In genomic region chr14:30528778-30529642, GRCh38 we compare ENCODE assay signal across 1 cellular context.
TF ChIP-seq lines count a peak whose summit lies in the region.

No MANE protein-coding gene starts in this region.

TF ChIP-seq in H1, 55 proteins besides CTCF, POLR2A, EP300 and RAD21:
- TF ChIP-seq SIX5 (IDR thresholded peaks at IDR 0.05; ENCODE audit: low read depth, low read length) (no peak), TBP (IDR thresholded peaks at IDR 0.05; ENCODE audit: low read depth, low read length) (0 out of 2 replicates have a peak, but pooled peaks have one; percentile 37), CHD2 (IDR thresholded peaks at IDR 0.05; ENCODE audit: low read length) (no peak), CREB1 (IDR thresholded peaks at IDR 0.05) (no peak), ASH2L (IDR thresholded peaks at IDR 0.05; ENCODE audit: low read length) (peak; percentile 34), BRCA1 (IDR thresholded peaks at IDR 0.05; ENCODE audit: low read depth, low read length) (no peak), SP1 (IDR thresholded peaks at IDR 0.05; ENCODE audit: low read depth, low read length) (no peak)
